Comparison of ENCODE assay signal across 19 cellular contexts in the genomic region with DNA sequence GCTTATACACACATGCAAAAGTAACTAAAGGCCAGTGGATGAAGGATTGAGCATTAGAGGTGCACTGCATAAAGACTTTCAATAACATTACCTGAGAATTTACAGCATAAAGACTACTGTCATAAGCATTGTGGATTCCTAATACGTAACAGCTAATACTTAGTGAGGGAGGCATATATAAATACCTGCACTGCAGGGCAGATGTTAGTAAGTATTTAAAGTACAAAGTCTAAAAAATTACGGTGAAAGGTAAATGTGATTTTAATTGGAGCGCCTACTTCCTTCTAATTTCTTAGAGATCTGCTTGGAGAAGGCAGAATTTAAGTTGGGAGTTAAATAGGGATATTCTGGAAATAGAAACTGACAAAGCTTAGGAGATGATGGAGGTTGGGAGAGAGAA. TPM values are rescaled to one million over a fixed set of nuclear protein-coding genes. Genes with fewer than 3 reads are reported as not detected.
DNase-seq lines count a peak whose midpoint lies in the region; ATAC-seq, FAIRE-seq and TF ChIP-seq lines count a peak whose summit lies in the region.
"Had no signal": no experiment of that assay in that cellular context is flagged by ENCODE, and none has a peak within 500 bp of the region (broad histone marks: within the 10 kb centered on the region; RNA-seq: fewer than 3 reads in every experiment).

No MANE protein-coding gene starts in this region.

- POLR2A ChIA-PET in HepG2 (lab: Yijun Ruan, JAX): no interaction called here

- no peak overlapping the region for H2AFZ ChIP-seq in HepG2 (ENCODE audit: low read length)

- H3K36me3 Mint-ChIP-seq in T-helper 17 cell (ENCODE audit: low read depth): peaks cover 6% of the 10 kb centered on the region

- FAIRE-seq in HepG2 (lab: Jason Lieb, UNC): no peak

- in situ Hi-C loops in HepG2 (cut with HindIII; ENCODE audit: extremely low pct_ligation_motif_present, low pct_unique_long_range_greater_than_20kb): no loop called here

- H3K27ac ChIP-seq in liver (ENCODE audit: low read depth in 1 of 2, low read length in 2 of 2): no peak overlapping the region
- no peak overlapping the region for H3K27ac ChIP-seq in HepG2 (ENCODE audit: extremely low read length, insufficient read depth, low read length)
- peak overlapping the region in 4 of 5 donors; percentile 30 to 50 (median 34) for H3K27ac ChIP-seq in stomach
- H3K27ac ChIP-seq in upper lobe of right lung: no peak overlapping the region

- H3K4me3 Mint-ChIP-seq in T-helper 17 cell: no peak overlapping the region
- H3K4me3 Mint-ChIP-seq: CD4-positive, CD25-positive, alpha-beta regulatory T cell; IgD-negative memory B cell had no signal

- ATAC-seq in HepG2 (no peak), T-helper 17 cell (no peak), mucosa of descending colon (peak; percentile 43), upper lobe of right lung (no peak), HG02870 (IDR thresholded peaks at IDR 0.05; ENCODE audit: unreplicated experiment) (no peak)

- H3K4me2 ChIP-seq in HepG2 (ENCODE audit: low read depth, low read length): no peak overlapping the region

- no peaks in the 10 kb centered on the region for H3K9me3 ChIP-seq in liver (ENCODE audit: control insufficient read depth in 4 of 4, low read length in 3 of 4)
- no peaks in the 10 kb centered on the region for H3K9me3 ChIP-seq in HepG2 (ENCODE audit: low read length)
- no peaks in the 10 kb centered on the region for H3K9me3 ChIP-seq in T-helper 17 cell (ENCODE audit: control insufficient read depth, low read length, poor library complexity, severe bottlenecking)
- no peaks in the 10 kb centered on the region for H3K9me3 ChIP-seq in mucosa of descending colon
- no peaks in the 10 kb centered on the region for H3K9me3 ChIP-seq in stomach
- no peaks in the 10 kb centered on the region for H3K9me3 ChIP-seq in upper lobe of right lung

- H3K36me3 ChIP-seq in liver (ENCODE audit: control insufficient read depth in 4 of 4, insufficient read depth in 3 of 4, low read depth in 1 of 4, low read length in 3 of 4) (peaks cover 0 to 8% (median 5%) of the 10 kb centered on the region in 4 donors), HepG2 (replicated peaks in 1 of 2; ENCODE audit: control insufficient read depth in 1 of 2, insufficient read depth in 2 of 2, low read length in 2 of 2) (peaks cover 0 to 12% of the 10 kb centered on the region in 2 experiments; a peak in 4 of 5 replicates), mucosa of descending colon (ENCODE audit: low read depth) (no peaks in the 10 kb centered on the region), stomach (peaks cover 7 to 50% (median 48%) of the 10 kb centered on the region in 4 donors), upper lobe of right lung (peaks cover 36% of the 10 kb centered on the region)

- H3K79me2 ChIP-seq in HepG2 (ENCODE audit: insufficient read depth, low read length): no peaks in the 10 kb centered on the region

- no peak for DNase-seq in HepG2 (ENCODE audit: low spot score)
- DNase-seq in T-helper 17 cell: no peak
- no peak for DNase-seq in mucosa of descending colon
- no peak for DNase-seq in stomach
- DNase-seq in NCI-H2107 treated with DMSO at 0.1 percent for 48 hours (lab: John Stamatoyannopoulos, UW; ENCODE audit: unreplicated experiment): no peak
- DNase-seq in upper lobe of right lung: no peak
- DNase-seq: ACHN; Calu3; CD4-positive, CD25-positive, alpha-beta regulatory T cell; H7; Kasumi-1; MM.1S; NCI-H1092 treated with DMSO at 0.1 percent for 48 hours; NCI-H2107; NCI-H226; NCI-H524 treated with DMSO at 0.1 percent for 48 hours had no signal

- H3K27ac Mint-ChIP-seq in T-helper 17 cell: peak overlapping the region; percentile 14

- CTCF ChIA-PET in HepG2 (lab: Yijun Ruan, JAX; ENCODE audit: low intra/inter-chr PET ratio, low total read pairs): no interaction called here

- no peaks in the 10 kb centered on the region for H3K27me3 Mint-ChIP-seq in T-helper 17 cell
- H3K27me3 Mint-ChIP-seq: CD4-positive, CD25-positive, alpha-beta regulatory T cell; IgD-negative memory B cell had no signal

- TF ChIP-seq RAD21 in liver (IDR thresholded peaks at IDR 0.05) (no peak), HepG2 (CRISPR knock-in tag; IDR thresholded peaks at IDR 0.05) (no peak)

- no peaks in the 10 kb centered on the region for H4K20me1 ChIP-seq in HepG2 (ENCODE audit: insufficient read depth, low read length)

- TF ChIP-seq CTCF in liver (IDR thresholded peaks at IDR 0.05; ENCODE audit: low read depth, low read length, missing input control) (no peak), HepG2 (CRISPR knock-in tag; IDR thresholded peaks at IDR 0.05) (no peak), mucosa of descending colon (IDR thresholded peaks at IDR 0.05) (no peak), stomach (IDR thresholded peaks at IDR 0.05) (no peak), upper lobe of right lung (IDR thresholded peaks at IDR 0.05) (no peak)

- peaks cover 0 to 7% (median 1%) of the 10 kb centered on the region in 4 donors for H3K4me1 ChIP-seq in liver (ENCODE audit: control insufficient read depth in 4 of 4, insufficient read depth in 4 of 4, low read length in 3 of 4)
- no peaks in the 10 kb centered on the region; the same call in 1 of the 2 replicates for H3K4me1 ChIP-seq in HepG2 (ENCODE audit: insufficient read depth, low read length)
- no peaks in the 10 kb centered on the region for H3K4me1 ChIP-seq in mucosa of descending colon (ENCODE audit: low read depth)
- H3K4me1 ChIP-seq in stomach: no peaks in the 10 kb centered on the region
- no peaks in the 10 kb centered on the region for H3K4me1 ChIP-seq in upper lobe of right lung

- intact Hi-C loops in HepG2 (cut with micrococcal nuclease; ENCODE audit: unreplicated experiment): no loop called here
- intact Hi-C loops in mucosa of descending colon (cut with DNase I, micrococcal nuclease): no loop called here
- intact Hi-C loops in stomach (cut with DNase I; ENCODE audit: low total_unique reads): no loop called here
- intact Hi-C loops in upper lobe of right lung (cut with DNase I): no loop called here

- no peak overlapping the region for H3K9ac ChIP-seq in liver (ENCODE audit: low read depth in 1 of 2, low read length in 2 of 2)
- no peak overlapping the region for H3K9ac ChIP-seq in HepG2 (ENCODE audit: insufficient read depth, low read depth, low read length)

- H3K4me3 ChIP-seq in liver (ENCODE audit: low read depth in 1 of 3, low read length in 3 of 3): no peak overlapping the region
- no peak overlapping the region for H3K4me3 ChIP-seq in HepG2 (replicated peaks in 1 of 3; ENCODE audit: insufficient read depth in 1 of 3, low read depth in 2 of 3, low read length in 3 of 3)
- no peak overlapping the region for H3K4me3 ChIP-seq in mucosa of descending colon
- no peak overlapping the region for H3K4me3 ChIP-seq in stomach
- H3K4me3 ChIP-seq in upper lobe of right lung: no peak overlapping the region

- peaks cover 7% of the 10 kb centered on the region for H3K4me1 Mint-ChIP-seq in T-helper 17 cell
- H3K4me1 Mint-ChIP-seq: IgD-negative memory B cell had no signal

- 70% methylated on average over 3 of the region's 3 CpGs for WGBS in liver
- WGBS in HepG2 (ENCODE audit: low lambda C conversion rate): 77% methylated on average over 3 of the region's 3 CpGs
- WGBS in stomach, 5 donors: 63 to 85% (median 70%) methylated on average over 3 of the region's 3 CpGs

- TF ChIP-seq EP300 in HepG2 (IDR thresholded peaks at IDR 0.05; ENCODE audit: low read depth in 2 of 2, low read length in 2 of 2): no peak
- no peak for TF ChIP-seq EP300 in HepG2 (CRISPR knock-in tag; IDR thresholded peaks at IDR 0.05; ENCODE audit: borderline replicate concordance)
- TF ChIP-seq EP300 in stomach (IDR thresholded peaks at IDR 0.05): no peak

- TF ChIP-seq POLR2A in HepG2 (IDR thresholded peaks at IDR 0.05; ENCODE audit: insufficient read depth in 1 of 2, low read depth in 2 of 2, low read length in 2 of 2): no peak
- no peak for TF ChIP-seq POLR2A in stomach (IDR thresholded peaks at IDR 0.05)

- no TSS peak for BruUV-seq in HepG2 (replicated peaks; lab: Mats Ljungman, UMichigan)

- H3K27me3 ChIP-seq in liver (ENCODE audit: control insufficient read depth in 4 of 4, insufficient read depth in 4 of 4, low read length in 3 of 4) (no peaks in the 10 kb centered on the region), HepG2 (ENCODE audit: control insufficient read depth in 1 of 2, insufficient read depth in 2 of 2, low read length in 2 of 2) (no peaks in the 10 kb centered on the region), stomach (no peaks in the 10 kb centered on the region), upper lobe of right lung (no peaks in the 10 kb centered on the region)

RNA-seq across cellular contexts. Expression of gene TRPM7, which starts 25.4 kb away (rescaled TPM):
- total RNA-seq in liver (10 to 100 TPM; 33.8 to 81.1 TPM), HepG2 (2016; rRNA removed; fragmentation: Illumina TruSeq; extraction: Trizol) (31.7 and 36.0 TPM in 2 replicates), T-helper 17 cell (10 to 100 TPM; 40.2 to 44.2 TPM), mucosa of descending colon (10 to 100 TPM; 34.7 to 39.7 (median 38.8) TPM), stomach (10 to 100 TPM; 23.7 to 92.8 (median 41.6) TPM), upper lobe of right lung (44.3 TPM)
- polyA plus RNA-seq in liver (10 to 100 TPM in 1 of 2 donors, 1 to 10 TPM in 1; 6.3 to 14.2 TPM), HepG2 (2011; rRNA removed) (10.3 and 11.0 TPM in 2 replicates), stomach (1 to 10 TPM; 4.0 to 6.3 (median 6.0) TPM)
- total RNA-seq in HepG2 (2016; cell fraction: cytosol; rRNA removed; fragmentation: Illumina TruSeq; extraction: Trizol; ENCODE audit: low read depth): 20.0 and 27.4 TPM in 2 replicates
- 29.5 and 34.2 TPM in 2 replicates for total RNA-seq in HepG2 (2016; cell fraction: insoluble cytoplasmic fraction; rRNA removed; fragmentation: Illumina TruSeq; extraction: Trizol)
- total RNA-seq in HepG2 (2016; cell fraction: membrane; rRNA removed; fragmentation: Illumina TruSeq; extraction: Trizol): 13.8 and 21.5 TPM in 2 replicates
- 55.5 and 65.2 TPM in 2 replicates for total RNA-seq in HepG2 (2016; cell fraction: nucleus; rRNA removed; fragmentation: Illumina TruSeq; extraction: Trizol)
- 2.5 and 5.2 TPM in 2 replicates for polyA plus RNA-seq in HepG2 (2011; cell fraction: cytosol; rRNA removed)
- polyA plus RNA-seq in HepG2 (2011; cell fraction: nucleus; rRNA removed): 13.1 and 16.3 TPM in 2 replicates
- polyA plus RNA-seq in HepG2 (2012): 13.3 and 15.9 TPM in 2 replicates
- 0.60 and 0.96 TPM in 2 replicates for polyA plus RNA-seq in HepG2 (2016; cell fraction: cytosol; fragmentation: Illumina TruSeq; extraction: Trizol; ENCODE audit: low read depth)
- polyA plus RNA-seq in HepG2 (2016; cell fraction: insoluble cytoplasmic fraction; fragmentation: Illumina TruSeq; extraction: Trizol; ENCODE audit: low read depth): 20.5 and 21.0 TPM in 2 replicates
- polyA plus RNA-seq in HepG2 (2016; cell fraction: membrane; fragmentation: Illumina TruSeq; extraction: Trizol; ENCODE audit: low read depth): 3.7 and 4.0 TPM in 2 replicates
- 39.3 and 41.4 TPM in 2 replicates for polyA plus RNA-seq in HepG2 (2016; cell fraction: nucleus; fragmentation: Illumina TruSeq; extraction: Trizol; ENCODE audit: insufficient read depth, low read depth)
- polyA minus RNA-seq in HepG2 (2011; rRNA and poly(A)+ RNA removed; ENCODE audit: low replicate concordance): 10.4 and 25.6 TPM in 2 replicates
- polyA minus RNA-seq in HepG2 (2011; cell fraction: cytosol; rRNA and poly(A)+ RNA removed): 12.9 and 15.3 TPM in 2 replicates
- 95.0 and 116 TPM in 2 replicates for polyA minus RNA-seq in HepG2 (2011; cell fraction: nucleus; rRNA and poly(A)+ RNA removed)

RNA-seq across cellular contexts. Expression of gene SPPL2A, which starts 53.5 kb away (rescaled TPM):
- total RNA-seq in liver: 100 to 1,000 TPM in 1 of 2 donors, 10 to 100 TPM in 1; 67.5 to 135 TPM
- 100 to 1,000 TPM in 1 of 2 donors, 10 to 100 TPM in 1; 85.1 to 101 TPM for polyA plus RNA-seq in liver
- total RNA-seq in HepG2 (2016; rRNA removed; fragmentation: Illumina TruSeq; extraction: Trizol): 69.9 and 105 TPM in 2 replicates
- 27.3 and 31.2 TPM in 2 replicates for total RNA-seq in HepG2 (2016; cell fraction: cytosol; rRNA removed; fragmentation: Illumina TruSeq; extraction: Trizol; ENCODE audit: low read depth)
- 66.5 and 98.8 TPM in 2 replicates for total RNA-seq in HepG2 (2016; cell fraction: insoluble cytoplasmic fraction; rRNA removed; fragmentation: Illumina TruSeq; extraction: Trizol)
- total RNA-seq in HepG2 (2016; cell fraction: membrane; rRNA removed; fragmentation: Illumina TruSeq; extraction: Trizol): 43.0 and 45.8 TPM in 2 replicates
- total RNA-seq in HepG2 (2016; cell fraction: nucleus; rRNA removed; fragmentation: Illumina TruSeq; extraction: Trizol): 81.8 and 105 TPM in 2 replicates
- 80.5 and 87.1 TPM in 2 replicates for polyA plus RNA-seq in HepG2 (2011; rRNA removed)
- 28.9 and 46.4 TPM in 2 replicates for polyA plus RNA-seq in HepG2 (2011; cell fraction: cytosol; rRNA removed)
- polyA plus RNA-seq in HepG2 (2011; cell fraction: nucleus; rRNA removed): 143 and 183 TPM in 2 replicates
- polyA plus RNA-seq in HepG2 (2012): 73.6 TPM in 2 replicates
- 12.7 and 16.1 TPM in 2 replicates for polyA plus RNA-seq in HepG2 (2016; cell fraction: cytosol; fragmentation: Illumina TruSeq; extraction: Trizol; ENCODE audit: low read depth)
- polyA plus RNA-seq in HepG2 (2016; cell fraction: insoluble cytoplasmic fraction; fragmentation: Illumina TruSeq; extraction: Trizol; ENCODE audit: low read depth): 38.1 and 38.6 TPM in 2 replicates
- polyA plus RNA-seq in HepG2 (2016; cell fraction: membrane; fragmentation: Illumina TruSeq; extraction: Trizol; ENCODE audit: low read depth): 20.8 and 23.3 TPM in 2 replicates
- 101 TPM in 2 replicates for polyA plus RNA-seq in HepG2 (2016; cell fraction: nucleus; fragmentation: Illumina TruSeq; extraction: Trizol; ENCODE audit: insufficient read depth, low read depth)
- polyA minus RNA-seq in HepG2 (2011; rRNA and poly(A)+ RNA removed; ENCODE audit: low replicate concordance): 29.8 and 31.4 TPM in 2 replicates
- 33.5 and 35.2 TPM in 2 replicates for polyA minus RNA-seq in HepG2 (2011; cell fraction: cytosol; rRNA and poly(A)+ RNA removed)
- 51.2 and 70.0 TPM in 2 replicates for polyA minus RNA-seq in HepG2 (2011; cell fraction: nucleus; rRNA and poly(A)+ RNA removed)
- total RNA-seq in T-helper 17 cell: 10 to 100 TPM; 51.5 to 58.3 TPM
- 100 to 1,000 TPM; 167 to 341 (median 287) TPM for total RNA-seq in mucosa of descending colon
- 100 to 1,000 TPM in 1 of 5 donors, 10 to 100 TPM in 4; 30.9 to 234 (median 74.1) TPM for total RNA-seq in stomach
- 10 to 100 TPM; 18.4 to 24.2 (median 18.5) TPM for polyA plus RNA-seq in stomach
- total RNA-seq in upper lobe of right lung: 112 TPM

Comparison
In these comparisons a context has a peak if more than half of its experiments do, and no peak if none do; other contexts are left out.
1. H3K27ac ChIP-seq: peak in stomach (4 of 5); none in liver (0 of 2), HepG2 (single experiment) and upper lobe of right lung (single experiment).